In genomic region chr1:6597777-6598131, GRCh38 we compare ENCODE assay signal across 6 cellular contexts.
DNase-seq lines count a peak whose midpoint lies in the region; ATAC-seq lines count a peak whose summit lies in the region.
"Had no signal": no experiment of that assay in that cellular context is flagged by ENCODE, and none has a peak within 500 bp of the region (broad histone marks: within the 10 kb centered on the region; RNA-seq: fewer than 3 reads in every experiment).

No MANE protein-coding gene starts in this region.

- H3K9me3 Mint-ChIP-seq in stimulated activated effector memory CD8-positive, alpha-beta T cell treated with anti-CD3 and anti-CD28 coated beads, Interleukin-12 subunit alpha, Interleukin-12 subunit beta, amount 100 ng/mL, for 72 hours: no peaks in the 10 kb centered on the region
- H3K9me3 Mint-ChIP-seq: activated CD4-positive, alpha-beta memory T cell treated with anti-CD3 and anti-CD28 coated beads, Interleukin-2, amount 10 ng/mL, durations not matched to agents 7 days and 5 days; effector memory CD8-positive, alpha-beta T cell had no signal

- H3K4me3 Mint-ChIP-seq in stimulated activated effector memory CD8-positive, alpha-beta T cell treated with anti-CD3 and anti-CD28 coated beads, Interleukin-12 subunit alpha, Interleukin-12 subunit beta, amount 100 ng/mL, for 72 hours: no peak overlapping the region
- H3K4me3 Mint-ChIP-seq: activated CD4-positive, alpha-beta memory T cell treated with anti-CD3 and anti-CD28 coated beads, Interleukin-2, amount 10 ng/mL, durations not matched to agents 7 days and 5 days had no signal

- peak overlapping the region; percentile 60 for H3K27ac Mint-ChIP-seq in stimulated activated effector memory CD8-positive, alpha-beta T cell treated with anti-CD3 and anti-CD28 coated beads, Interleukin-12 subunit alpha, Interleukin-12 subunit beta, amount 100 ng/mL, for 72 hours
- H3K27ac Mint-ChIP-seq: activated CD4-positive, alpha-beta memory T cell treated with anti-CD3 and anti-CD28 coated beads, Interleukin-2, amount 10 ng/mL, durations not matched to agents 7 days and 5 days had no signal

- ATAC-seq in stimulated activated effector memory CD8-positive, alpha-beta T cell treated with anti-CD3 and anti-CD28 coated beads, Interleukin-12 subunit alpha, Interleukin-12 subunit beta, amount 100 ng/mL, for 72 hours: no peak
- ATAC-seq: effector memory CD8-positive, alpha-beta T cell; left lobe of liver had no signal

- H3K36me3 Mint-ChIP-seq in stimulated activated effector memory CD8-positive, alpha-beta T cell treated with anti-CD3 and anti-CD28 coated beads, Interleukin-12 subunit alpha, Interleukin-12 subunit beta, amount 100 ng/mL, for 72 hours: peaks cover 88% of the 10 kb centered on the region

- H3K4me1 Mint-ChIP-seq in stimulated activated effector memory CD8-positive, alpha-beta T cell treated with anti-CD3 and anti-CD28 coated beads, Interleukin-12 subunit alpha, Interleukin-12 subunit beta, amount 100 ng/mL, for 72 hours: peaks cover 34% of the 10 kb centered on the region

- DNase-seq in stimulated activated effector memory CD8-positive, alpha-beta T cell treated with anti-CD3 and anti-CD28 coated beads, Interleukin-12 subunit alpha, Interleukin-12 subunit beta, amount 100 ng/mL, for 72 hours (ENCODE audit: low spot score in 2 of 2): no peak
- DNase-seq in NCI-H187 treated with DMSO at 0.1 percent for 48 hours (lab: John Stamatoyannopoulos, UW): no peak
- DNase-seq: activated CD4-positive, alpha-beta memory T cell treated with anti-CD3 and anti-CD28 coated beads, Interleukin-2, amount 10 ng/mL, durations not matched to agents 7 days and 5 days; effector memory CD8-positive, alpha-beta T cell; NCI-H1436 had no signal
